In the genomic region with DNA sequence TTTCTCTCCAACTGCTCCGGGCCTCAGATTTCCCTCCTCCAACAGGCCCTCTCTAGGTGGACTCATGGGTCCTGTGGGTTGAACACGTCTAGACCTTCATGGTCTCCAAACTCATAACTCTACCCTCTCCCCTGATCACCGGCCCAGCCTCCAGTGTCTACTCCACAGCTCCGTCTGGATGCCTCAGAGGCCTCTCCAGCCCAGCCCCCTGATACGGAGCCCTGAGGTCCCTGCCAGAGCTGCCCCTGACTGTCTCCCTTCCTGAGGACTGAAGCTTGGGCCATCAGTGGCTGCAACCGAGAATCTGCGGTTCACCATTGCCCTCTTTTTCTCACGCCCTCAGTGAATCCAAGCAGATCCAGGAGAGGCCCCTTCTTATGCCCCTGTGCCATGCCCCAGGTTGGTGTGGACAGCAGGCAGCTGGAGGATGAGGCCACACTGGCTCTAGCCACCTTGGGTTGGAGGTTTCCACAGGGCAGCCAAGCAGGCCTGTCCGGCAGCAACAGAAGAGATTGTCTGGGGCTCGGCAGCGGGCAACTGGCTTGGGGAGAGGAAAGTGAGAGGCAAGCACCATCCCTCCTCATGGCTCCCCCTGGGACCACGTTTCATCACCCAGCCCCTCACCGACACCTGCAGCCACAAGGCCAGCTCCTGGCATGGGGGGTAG, we compare ENCODE assay signal across 17 cellular contexts.
DNase-seq lines count a peak whose midpoint lies in the region; ATAC-seq lines count a peak whose summit lies in the region.
"Had no signal": no experiment of that assay in that cellular context is flagged by ENCODE, and none has a peak within 500 bp of the region (broad histone marks: within the 10 kb centered on the region; RNA-seq: fewer than 3 reads in every experiment).

No MANE protein-coding gene starts in this region.

- DNase-seq in 8988T (peak; percentile 14), islet precursor cell (peak; percentile 40), sciatic nerve (ENCODE audit: low spot score) (peak; percentile 42)
- no peak for DNase-seq in activated T-cell treated with anti-CD3 and anti-CD28 coated beads, Interleukin-2, amount 50 U/mL, for 1 hour
- DNase-seq: ACHN; CD8-positive, alpha-beta T cell; DMS79 treated with DMSO at 0.1 percent for 48 hours; KG1; NCI-H1436; NCI-H2029 treated with DMSO at 0.1 percent for 48 hours; NCI-H748 treated with DMSO at 0.1 percent for 48 hours; PC-3 had no signal

- ATAC-seq in sciatic nerve (no peak), HG03354 (IDR thresholded peaks at IDR 0.05; ENCODE audit: poor library complexity, severe bottlenecking, unreplicated experiment) (no peak), GM18868 (IDR thresholded peaks at IDR 0.05; ENCODE audit: unreplicated experiment) (no peak)
- ATAC-seq: CD8-positive, alpha-beta T cell; GM23338; PC-3 had no signal

- H3K36me3 ChIP-seq in BLaER1 treated with 17β-estradiol and CSF1 and Interleukin-3, amounts not matched to agents 10 nM and 100 nM: no peaks in the 10 kb centered on the region

- no peaks in the 10 kb centered on the region for H3K9me3 ChIP-seq in BLaER1 treated with 17β-estradiol and CSF1 and Interleukin-3, amounts not matched to agents 10 nM and 100 nM (replicated peaks in 1 of 11)

- H3K4me3 ChIP-seq in BLaER1 treated with 17β-estradiol and CSF1 and Interleukin-3, amounts not matched to agents 10 nM and 100 nM: no peak overlapping the region
- H3K4me3 ChIP-seq: GM23338 had no signal

- H3K27ac ChIP-seq in BLaER1 treated with 17β-estradiol and CSF1 and Interleukin-3, amounts not matched to agents 10 nM and 100 nM: no peak overlapping the region
- H3K27ac ChIP-seq: RWPE1 had no signal

- intact Hi-C loops in sciatic nerve (cut with DNase I): no loop called here

- peak overlapping the region in 7 of 11 experiments; percentile 6 to 42 (median 23); a peak in 11 of 22 replicates for H3K4me2 ChIP-seq in BLaER1 treated with 17β-estradiol and CSF1 and Interleukin-3, amounts not matched to agents 10 nM and 100 nM
- H3K4me2 ChIP-seq: GM23338 had no signal

- H3K27me3 ChIP-seq in BLaER1 treated with 17β-estradiol and CSF1 and Interleukin-3, amounts not matched to agents 10 nM and 100 nM: peaks cover 34 to 53% (median 43%) of the 10 kb centered on the region in 11 experiments

- H4K20me1 ChIP-seq in BLaER1 treated with 17β-estradiol and CSF1 and Interleukin-3, amounts not matched to agents 10 nM and 100 nM: peaks cover 0 to 27% (median 0%) of the 10 kb centered on the region in 11 experiments; a peak in 3 of 22 replicates

- H3K9ac ChIP-seq in BLaER1 treated with 17β-estradiol and CSF1 and Interleukin-3, amounts not matched to agents 10 nM and 100 nM: no peak overlapping the region

- peaks cover under 1 to 48% (median 42%) of the 10 kb centered on the region in 10 experiments; a peak in 18 of 20 replicates for H3K4me1 ChIP-seq in BLaER1 treated with 17β-estradiol and CSF1 and Interleukin-3, amounts not matched to agents 10 nM and 100 nM
